In genomic region chr17:49227436-49228261, GRCh38 we compare ENCODE assay signal across 8 cellular contexts. TPM values are rescaled to one million over a fixed set of nuclear protein-coding genes. Genes with fewer than 3 reads are reported as not detected.
DNase-seq lines count a peak whose midpoint lies in the region; ATAC-seq and TF ChIP-seq lines count a peak whose summit lies in the region.

No MANE protein-coding gene starts in this region.

- H3K27ac ChIP-seq in right atrium auricular region (no peak overlapping the region), gastrocnemius medialis (no peak overlapping the region)

- peak; percentile 87 for TF ChIP-seq CTCF in GM12865 (IDR thresholded peaks at IDR 0.05; ENCODE audit: insufficient read depth, low read depth, low read length, missing control alignments)
- peak; percentile 62 to 84 for TF ChIP-seq CTCF in right atrium auricular region (IDR thresholded peaks at IDR 0.05)
- peak; percentile 65 to 87 (median 84) for TF ChIP-seq CTCF in gastrocnemius medialis (IDR thresholded peaks at IDR 0.05 in 4 of 5, conservative IDR thresholded peaks at IDR 0.05 in 1 of 5)

- in situ Hi-C loops in gastrocnemius medialis (cut with MboI; ENCODE audit: low sequenced_read_pairs in 4 of 4) = loop anchor here in 1 of 4 donors (5.0 kb wide), 1 partner anchor 45 kb away; no protein-coding TSS in a partner anchor

- H3K27me3 ChIP-seq in right atrium auricular region (peaks cover 0 to 8% of the 10 kb centered on the region in 2 donors), gastrocnemius medialis (peaks cover 14 to 19% (median 19%) of the 10 kb centered on the region in 3 donors)

- DNase-seq in GM12865 (ENCODE audit: low read depth) (peak; percentile 88), NCI-H1105 treated with DMSO at 0.1 percent for 48 hours (lab: John Stamatoyannopoulos, UW) (peak; percentile 48), T-helper 2 cell (peak in 4 of 5 experiments; percentile 60 to 74 (median 66)), amniotic stem cell (lab: John Stamatoyannopoulos, UW) (peak; percentile 24), right atrium auricular region (ENCODE audit: low spot score) (peak; percentile 77), gastrocnemius medialis (peak; percentile 36 to 64)

- H3K9me3 ChIP-seq in right atrium auricular region (no peaks in the 10 kb centered on the region), gastrocnemius medialis (no peaks in the 10 kb centered on the region)

- no peak overlapping the region for H3K4me3 ChIP-seq in GM12865 (ENCODE audit: low read depth, low read length)
- no peak overlapping the region for H3K4me3 ChIP-seq in right atrium auricular region
- no peak overlapping the region for H3K4me3 ChIP-seq in gastrocnemius medialis

- H3K4me1 ChIP-seq in right atrium auricular region (peaks cover 0 to 42% of the 10 kb centered on the region in 2 donors), gastrocnemius medialis (peaks cover 3 to 24% of the 10 kb centered on the region in 2 donors)

- no peak for TF ChIP-seq POLR2A in gastrocnemius medialis (IDR thresholded peaks at IDR 0.05)

- intact Hi-C loops in gastrocnemius medialis (cut with DNase I; ENCODE audit: low total_unique reads) = loop anchor here (1.0 kb wide), 1 partner anchor 47 kb away; no protein-coding TSS in a partner anchor

- no peaks in the 10 kb centered on the region for H3K36me3 ChIP-seq in right atrium auricular region
- H3K36me3 ChIP-seq in gastrocnemius medialis = no peaks in the 10 kb centered on the region

- ATAC-seq in gastrocnemius medialis (peak; percentile 68 to 69), GM21423 (IDR thresholded peaks at IDR 0.05; ENCODE audit: unreplicated experiment) (no peak), GM18868 (IDR thresholded peaks at IDR 0.05; ENCODE audit: unreplicated experiment) (no peak)

RNA-seq across cellular contexts. Expression of gene PHOSPHO1, which starts 2.9 kb away (rescaled TPM):
- 1 to 10 TPM in 1 of 2 donors, under 1 TPM in 1; 0.56 to 2.2 TPM for total RNA-seq in right atrium auricular region
- total RNA-seq in gastrocnemius medialis = 1 to 10 TPM in 3 of 4 donors, not detected in 1; 1.0 to 3.7 (median 2.1) TPM

RNA-seq across cellular contexts. Expression of gene ABI3, which starts 17.1 kb away (rescaled TPM):
- total RNA-seq in right atrium auricular region = 1 to 10 TPM; 6.7 to 8.2 TPM
- 1 to 10 TPM; 1.2 to 2.6 (median 2.4) TPM for total RNA-seq in gastrocnemius medialis

RNA-seq across cellular contexts. Expression of gene GNGT2, which starts 17.3 kb away (rescaled TPM):
- 1 to 10 TPM in 1 of 2 donors, under 1 TPM in 1; 0.90 to 1.4 TPM for total RNA-seq in right atrium auricular region
- total RNA-seq in gastrocnemius medialis = not detected

Comparison
In these comparisons a context has a peak if more than half of its experiments do, and no peak if none do; other contexts are left out.
1. DNase-seq: peak in every context shown above with its lines; median percentile 88 in GM12865; 77 in right atrium auricular region; 66 in T-helper 2 cell; 50 in gastrocnemius medialis; 48 in NCI-H1105 treated with DMSO at 0.1 percent for 48 hours; 24 in amniotic stem cell.
2. ATAC-seq: peak in gastrocnemius medialis (2 of 2); none in GM21423 (single experiment) and GM18868 (single experiment).
3. Peak in every context shown above with its lines, with median percentiles within 50 percentile points of each other: CTCF ChIP-seq.